In genomic region chr1:208047476-208047934, GRCh38 we compare ENCODE assay signal across 12 cellular contexts.
DNase-seq lines count a peak whose midpoint lies in the region; ATAC-seq and TF ChIP-seq lines count a peak whose summit lies in the region.
"Had no signal": no experiment of that assay in that cellular context is flagged by ENCODE, and none has a peak within 500 bp of the region (broad histone marks: within the 10 kb centered on the region; RNA-seq: fewer than 3 reads in every experiment).

No MANE protein-coding gene starts in this region.

- DNase-seq in AG10803 (ENCODE audit: low read depth), result peak; percentile 61
- peak; percentile 95 for DNase-seq in choroid plexus epithelial cell (ENCODE audit: low read depth)
- DNase-seq in iris pigment epithelial cell (ENCODE audit: low read depth), result peak; percentile 61
- peak; percentile 28 for DNase-seq in putamen (ENCODE audit: low spot score)
- DNase-seq in effector CD4-positive, alpha-beta T cell, result no peak
- no peak for DNase-seq in NCI-H1092 (lab: John Stamatoyannopoulos, UW)
- no peak for DNase-seq in HT-29 (ENCODE audit: low spot score)
- DNase-seq: ACHN, KG1, NCI-H510A treated with DMSO at 0.1 percent for 48 hours had no signal

- no peak for ATAC-seq in GM18861 (IDR thresholded peaks at IDR 0.05; ENCODE audit: unreplicated experiment)

- TF ChIP-seq CTCF in AG10803 (conservative IDR thresholded peaks at IDR 0.05; ENCODE audit: low read length) (no peak), choroid plexus epithelial cell (conservative IDR thresholded peaks at IDR 0.05; ENCODE audit: low read depth, low read length) (no peak)

- H3K4me3 ChIP-seq in AG10803 (ENCODE audit: low read length), result no peak overlapping the region
- H3K4me3 ChIP-seq in choroid plexus epithelial cell (ENCODE audit: low read depth, low read length), result no peak overlapping the region
- H3K4me3 ChIP-seq: cardiac muscle cell had no signal

Comparison
In these comparisons a context has a peak if more than half of its experiments do, and no peak if none do; other contexts are left out.
1. DNase-seq: peak in AG10803 (single experiment), choroid plexus epithelial cell (single experiment), iris pigment epithelial cell (single experiment) and putamen (single experiment); none in effector CD4-positive, alpha-beta T cell (single experiment), NCI-H1092 (single experiment) and HT-29 (single experiment).